ENCODE assay signal across 15 cellular contexts in the genomic region with DNA sequence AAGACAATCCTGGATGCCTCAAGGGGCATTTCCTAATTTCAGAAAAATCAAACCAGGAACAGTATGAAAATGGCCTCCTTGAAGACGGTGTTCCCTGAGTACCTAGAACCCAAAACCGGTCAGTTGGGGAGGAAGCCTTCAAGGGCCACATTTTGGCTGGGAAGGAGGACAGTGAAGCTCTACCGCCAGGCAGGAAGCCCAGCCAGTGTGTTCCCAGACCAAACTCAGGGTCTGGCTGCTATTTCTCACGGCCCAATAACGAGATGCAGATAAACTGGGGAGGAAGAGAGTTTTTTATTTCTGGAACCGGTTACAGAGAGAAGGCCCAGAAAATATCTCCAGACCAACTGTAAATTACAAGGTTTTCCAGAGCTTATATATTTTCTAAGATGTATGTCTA. TPM values are rescaled to one million over a fixed set of nuclear protein-coding genes. Genes with fewer than 3 reads are reported as not detected.
DNase-seq lines count a peak whose midpoint lies in the region; ATAC-seq, FAIRE-seq and TF ChIP-seq lines count a peak whose summit lies in the region.
"Had no signal": no experiment of that assay in that cellular context is flagged by ENCODE, and none has a peak within 500 bp of the region (broad histone marks: within the 10 kb centered on the region; RNA-seq: fewer than 3 reads in every experiment).

No MANE protein-coding gene starts in this region.

- H3K4me3 ChIP-seq in CD4-positive, CD25-positive, alpha-beta regulatory T cell (ENCODE audit: low read depth, low read length), result peak overlapping the region; percentile 100
- peak overlapping the region in 1 of 2 donors; percentile 37 for H3K4me3 ChIP-seq in muscle layer of duodenum (ENCODE audit: low read depth in 1 of 2, low read length in 2 of 2)
- H3K4me3 ChIP-seq: GM23248 had no signal

- TF ChIP-seq POLR2A in GM12891 (IDR thresholded peaks at IDR 0.05; ENCODE audit: low read depth, low read length), result no peak

- H3K27ac Mint-ChIP-seq in CD4-positive, CD25-positive, alpha-beta regulatory T cell, result peak overlapping the region; percentile 93 to 100 (median 94)
- H3K27ac Mint-ChIP-seq in activated T-helper 1 cell treated with anti-CD3 and anti-CD28 coated beads, Interleukin-12 subunit alpha, Interleukin-12 subunit beta, Interleukin-2, Interleukin-4 antibody, amounts not matched to agents 30 ng/mL and 10 ng/mL and 1 ng/mL, durations not matched to agents 14 hours and 24 hours and 36 hours, result peak overlapping the region; percentile 93

- FAIRE-seq in GM12891 (lab: Jason Lieb, UNC), result peak; percentile 94
- FAIRE-seq: TTC549 had no signal

- peaks cover 76% of the 10 kb centered on the region for H3K4me1 ChIP-seq in CD4-positive, CD25-positive, alpha-beta regulatory T cell (ENCODE audit: control insufficient read depth, insufficient read depth, low read length, poor library complexity, severe bottlenecking)
- no peaks in the 10 kb centered on the region for H3K4me1 ChIP-seq in muscle layer of duodenum (ENCODE audit: control insufficient read depth in 1 of 2, insufficient read depth in 2 of 2, low read length in 2 of 2)

- H3K9me3 Mint-ChIP-seq in CD4-positive, CD25-positive, alpha-beta regulatory T cell, result peaks cover 0 to 3% (median 0%) of the 10 kb centered on the region in 7 donors
- H3K9me3 Mint-ChIP-seq in activated T-helper 1 cell treated with anti-CD3 and anti-CD28 coated beads, Interleukin-12 subunit alpha, Interleukin-12 subunit beta, Interleukin-2, Interleukin-4 antibody, amounts not matched to agents 30 ng/mL and 10 ng/mL and 1 ng/mL, durations not matched to agents 14 hours and 24 hours and 36 hours, result peaks cover 3% of the 10 kb centered on the region

- peak overlapping the region; percentile 93 to 99 (median 96) for H3K4me3 Mint-ChIP-seq in CD4-positive, CD25-positive, alpha-beta regulatory T cell
- H3K4me3 Mint-ChIP-seq in activated T-helper 1 cell treated with anti-CD3 and anti-CD28 coated beads, Interleukin-12 subunit alpha, Interleukin-12 subunit beta, Interleukin-2, Interleukin-4 antibody, amounts not matched to agents 30 ng/mL and 10 ng/mL and 1 ng/mL, durations not matched to agents 14 hours and 24 hours and 36 hours, result peak overlapping the region; percentile 91

- DNase-seq in CD4-positive, CD25-positive, alpha-beta regulatory T cell, result no peak
- DNase-seq in GM12891 (ENCODE audit: insufficient read length, low spot score), result no peak
- no peak for DNase-seq in activated T-helper 1 cell treated with anti-CD3 and anti-CD28 coated beads, Interleukin-12 subunit alpha, Interleukin-12 subunit beta, Interleukin-2, Interleukin-4 antibody, amounts not matched to agents 30 ng/mL and 10 ng/mL and 1 ng/mL, durations not matched to agents 14 hours and 24 hours and 36 hours (ENCODE audit: low spot score)
- DNase-seq in sciatic nerve (ENCODE audit: low spot score), result no peak
- DNase-seq in pons (ENCODE audit: low spot score), result no peak
- DNase-seq: COR-L47; GM23248; NCI-H1092; NCI-H446; stimulated activated CD4-positive, alpha-beta T cell treated with anti-CD3 and anti-CD28 coated beads, Interleukin-4, amount 100 ng/mL, for 4 hours had no signal

- no peaks in the 10 kb centered on the region for H3K9me3 ChIP-seq in CD4-positive, CD25-positive, alpha-beta regulatory T cell (ENCODE audit: control insufficient read depth in 2 of 2, low read length in 2 of 2)
- no peaks in the 10 kb centered on the region for H3K9me3 ChIP-seq in muscle layer of duodenum (ENCODE audit: control insufficient read depth in 1 of 2, low read length in 2 of 2)

- peaks cover 32 to 67% (median 54%) of the 10 kb centered on the region in 4 donors for H3K4me1 Mint-ChIP-seq in CD4-positive, CD25-positive, alpha-beta regulatory T cell
- H3K4me1 Mint-ChIP-seq in activated T-helper 1 cell treated with anti-CD3 and anti-CD28 coated beads, Interleukin-12 subunit alpha, Interleukin-12 subunit beta, Interleukin-2, Interleukin-4 antibody, amounts not matched to agents 30 ng/mL and 10 ng/mL and 1 ng/mL, durations not matched to agents 14 hours and 24 hours and 36 hours (ENCODE audit: low read depth), result peaks cover 75% of the 10 kb centered on the region

- H3K36me3 Mint-ChIP-seq in CD4-positive, CD25-positive, alpha-beta regulatory T cell, result peaks cover 53% of the 10 kb centered on the region
- H3K36me3 Mint-ChIP-seq in activated T-helper 1 cell treated with anti-CD3 and anti-CD28 coated beads, Interleukin-12 subunit alpha, Interleukin-12 subunit beta, Interleukin-2, Interleukin-4 antibody, amounts not matched to agents 30 ng/mL and 10 ng/mL and 1 ng/mL, durations not matched to agents 14 hours and 24 hours and 36 hours (ENCODE audit: low read depth), result peaks cover 48% of the 10 kb centered on the region

- no peak for ATAC-seq in CD4-positive, CD25-positive, alpha-beta regulatory T cell (ENCODE audit: low read depth in 2 of 2)
- ATAC-seq in sciatic nerve (no peak), HG03432 (IDR thresholded peaks at IDR 0.05; ENCODE audit: unreplicated experiment) (no peak), GM18519 (IDR thresholded peaks at IDR 0.05; ENCODE audit: low FRiP score, unreplicated experiment) (no peak)

- H3K27me3 Mint-ChIP-seq in CD4-positive, CD25-positive, alpha-beta regulatory T cell, result no peaks in the 10 kb centered on the region
- H3K27me3 Mint-ChIP-seq in activated T-helper 1 cell treated with anti-CD3 and anti-CD28 coated beads, Interleukin-12 subunit alpha, Interleukin-12 subunit beta, Interleukin-2, Interleukin-4 antibody, amounts not matched to agents 30 ng/mL and 10 ng/mL and 1 ng/mL, durations not matched to agents 14 hours and 24 hours and 36 hours (ENCODE audit: insufficient read depth), result no peaks in the 10 kb centered on the region

- peaks cover 26% of the 10 kb centered on the region for H3K36me3 ChIP-seq in CD4-positive, CD25-positive, alpha-beta regulatory T cell (ENCODE audit: control insufficient read depth, insufficient read depth, low read length)
- H3K36me3 ChIP-seq in muscle layer of duodenum (ENCODE audit: control insufficient read depth in 1 of 2, insufficient read depth in 2 of 2, low read length in 2 of 2), result no peaks in the 10 kb centered on the region

- no peaks in the 10 kb centered on the region for H3K27me3 ChIP-seq in CD4-positive, CD25-positive, alpha-beta regulatory T cell (ENCODE audit: control insufficient read depth, insufficient read depth, low read length)
- no peaks in the 10 kb centered on the region for H3K27me3 ChIP-seq in muscle layer of duodenum (ENCODE audit: low read depth, low read length)

- peak overlapping the region; percentile 82 for H3K27ac ChIP-seq in CD4-positive, CD25-positive, alpha-beta regulatory T cell (ENCODE audit: insufficient read depth, low read length, poor library complexity, severe bottlenecking)
- peak overlapping the region; percentile 60 for H3K27ac ChIP-seq in muscle layer of duodenum (ENCODE audit: low read length)
- H3K27ac ChIP-seq: epithelial cell of prostate, GM23248 had no signal

- intact Hi-C loops in activated T-helper 1 cell treated with anti-CD3 and anti-CD28 coated beads, Interleukin-12 subunit alpha, Interleukin-12 subunit beta, Interleukin-2, Interleukin-4 antibody, amounts not matched to agents 30 ng/mL and 10 ng/mL and 1 ng/mL, durations not matched to agents 14 hours and 24 hours and 36 hours (cut with micrococcal nuclease), result loop anchor here (1.0 to 5.0 kb wide), 3 partner anchors 8 to 199 kb away; a partner anchor contains a TSS
- intact Hi-C loops in sciatic nerve (cut with DNase I), result no loop called here

TF ChIP-seq in GM12891, 5 proteins besides CTCF, POLR2A, EP300 and RAD21:
- TF ChIP-seq PAX5 (IDR thresholded peaks at IDR 0.05; ENCODE audit: insufficient read depth, low read length, severe bottlenecking), result no peak
- TF ChIP-seq POU2F2 (IDR thresholded peaks at IDR 0.05; ENCODE audit: low read depth, low read length), result no peak
- TF ChIP-seq SPI1 (IDR thresholded peaks at IDR 0.05; ENCODE audit: low read depth, low read length), result no peak
- no peak for TF ChIP-seq POLR2AphosphoS5 (IDR thresholded peaks at IDR 0.05; ENCODE audit: low read depth, low read length)
- TF ChIP-seq TAF1 (IDR thresholded peaks at IDR 0.05; ENCODE audit: low read depth, low read length), result no peak

RNA-seq across cellular contexts. Expression of a gene that starts 24.3 kb away (rescaled TPM):
- total RNA-seq in CD4-positive, CD25-positive, alpha-beta regulatory T cell, result 43.8 TPM
- 10 to 100 TPM; 39.1 to 58.6 (median 46.7) TPM for polyA plus RNA-seq in CD4-positive, CD25-positive, alpha-beta regulatory T cell
- polyA plus RNA-seq in GM12891 (2012; ENCODE audit: low read depth, missing spikeins), result 19.3 TPM
- total RNA-seq in activated T-helper 1 cell treated with anti-CD3 and anti-CD28 coated beads, Interleukin-12 subunit alpha, Interleukin-12 subunit beta, Interleukin-2, Interleukin-4 antibody, amounts not matched to agents 30 ng/mL and 10 ng/mL and 1 ng/mL, durations not matched to agents 14 hours and 24 hours and 36 hours, result 34.1 and 38.5 TPM in 2 replicates
- 2.5 TPM for total RNA-seq in sciatic nerve
- total RNA-seq: GM23248 had no signal
- polyA plus RNA-seq: GM23248 had no signal

Comparison
In these comparisons a context has a peak if more than half of its experiments do, and no peak if none do; other contexts are left out.
1. RNA of a gene that starts 24.3 kb away (total RNA-seq): 43.8 TPM in CD4-positive, CD25-positive, alpha-beta regulatory T cell (single experiment) and 34.1 to 38.5 TPM in activated T-helper 1 cell treated with anti-CD3 and anti-CD28 coated beads, Interleukin-12 subunit alpha, Interleukin-12 subunit beta, Interleukin-2, Interleukin-4 antibody, amounts not matched to agents 30 ng/mL and 10 ng/mL and 1 ng/mL, durations not matched to agents 14 hours and 24 hours and 36 hours; 2.5 TPM in sciatic nerve (single experiment); every median in the first group is over 10 times any median in the second.